15 cellular contexts compared by ENCODE assay signal in the genomic region with DNA sequence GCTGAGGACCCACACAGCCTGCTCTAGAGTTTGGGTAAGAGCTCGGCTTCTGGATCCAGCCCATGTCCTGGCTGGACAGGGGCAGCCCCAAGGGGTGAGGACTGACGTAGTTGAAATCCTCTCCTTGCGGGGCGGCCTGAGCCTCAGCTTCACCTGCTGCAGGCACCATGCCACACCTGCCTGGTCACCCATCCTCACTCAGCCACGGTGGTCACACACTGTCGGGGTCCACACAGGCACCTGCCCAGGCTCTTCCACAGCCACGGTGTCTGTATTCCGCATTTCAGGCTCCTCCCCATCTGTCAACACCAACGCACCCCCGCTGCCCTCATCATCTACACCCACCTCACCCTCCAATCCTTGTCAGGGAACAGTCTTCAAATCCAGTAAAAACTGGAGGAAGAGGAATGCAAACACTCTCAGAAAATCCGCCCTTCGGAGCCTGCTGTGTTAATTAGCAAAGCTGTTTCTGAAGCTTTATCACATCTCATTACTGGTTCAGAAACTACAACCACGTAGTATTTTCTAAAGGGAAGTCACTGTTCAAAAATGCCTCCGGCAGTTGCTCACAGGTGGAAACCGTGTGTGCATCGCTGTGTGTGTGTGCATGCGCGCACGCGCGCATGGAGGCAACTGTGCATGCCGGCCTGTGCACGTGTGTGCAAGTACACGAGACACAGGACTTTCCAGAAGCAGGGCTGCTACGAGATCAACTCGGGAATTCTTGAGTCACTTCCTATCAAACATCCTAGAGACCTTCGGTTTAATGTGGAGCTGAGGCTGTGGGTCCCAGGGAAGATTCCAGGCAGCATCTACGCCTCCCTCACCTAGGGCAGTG. TPM values are rescaled to one million over a fixed set of nuclear protein-coding genes. Genes with fewer than 3 reads are reported as not detected.
A peak's percentile ranks its signal among the peaks of the same experiment; 100 is the strongest.
DNase-seq lines count a peak whose midpoint lies in the region; ATAC-seq, FAIRE-seq and TF ChIP-seq lines count a peak whose summit lies in the region.
"Had no signal": no experiment of that assay in that cellular context is flagged by ENCODE, and none has a peak within 500 bp of the region (broad histone marks: within the 10 kb centered on the region; RNA-seq: fewer than 3 reads in every experiment).

No MANE protein-coding gene starts in this region.

- H3K4me3 Mint-ChIP-seq in activated CD8-positive, alpha-beta T cell treated with anti-CD3 and anti-CD28 coated beads for 36 hours = no peak overlapping the region

- no peak overlapping the region for H3K9ac ChIP-seq in kidney (ENCODE audit: low read length in 2 of 2)

- no peak overlapping the region for H3K27ac ChIP-seq in kidney (ENCODE audit: low read depth in 2 of 2, low read length in 2 of 2)
- peak overlapping the region; percentile 43 to 85 (median 61) for H3K27ac ChIP-seq in gastrocnemius medialis
- H3K27ac ChIP-seq in transverse colon = no peak overlapping the region
- H3K27ac ChIP-seq in foreskin keratinocyte = no peak overlapping the region
- H3K27ac ChIP-seq: cardiac muscle cell, epithelial cell of prostate, ovary, tibial artery had no signal

- POLR2A ChIA-PET in activated CD8-positive, alpha-beta T cell treated with anti-CD3 and anti-CD28 coated beads for 36 hours (lab: Charles Lee) = interaction anchor here (0.8 to 1.0 kb wide), 2 partner anchors 73 to 75 kb away, joined by 3 read pairs; no protein-coding TSS in a partner anchor

- no peak for TF ChIP-seq EP300 in transverse colon (IDR thresholded peaks at IDR 0.05; ENCODE audit: low read depth)

- no peak for ATAC-seq in activated CD8-positive, alpha-beta T cell treated with anti-CD3 and anti-CD28 coated beads for 36 hours
- peak in 1 of 2 donors; percentile 3 for ATAC-seq in gastrocnemius medialis
- no peak for ATAC-seq in foreskin keratinocyte

- intact Hi-C loops in activated CD8-positive, alpha-beta T cell treated with anti-CD3 and anti-CD28 coated beads for 36 hours (cut with micrococcal nuclease) = no loop called here
- intact Hi-C loops in kidney (cut with DNase I) = no loop called here
- intact Hi-C loops in gastrocnemius medialis (cut with DNase I; ENCODE audit: low total_unique reads) = loop anchor here (5.0 kb wide), 1 partner anchor 34 kb away; no protein-coding TSS in a partner anchor
- intact Hi-C loops in transverse colon (cut with DNase I; ENCODE audit: low total_unique reads) = loop anchor here (1.0 kb wide), 1 partner anchor 32 kb away; no protein-coding TSS in a partner anchor

- no peaks in the 10 kb centered on the region for H3K9me3 ChIP-seq in kidney (ENCODE audit: control insufficient read depth in 1 of 2, low read length in 2 of 2)
- no peaks in the 10 kb centered on the region for H3K9me3 ChIP-seq in gastrocnemius medialis
- no peaks in the 10 kb centered on the region for H3K9me3 ChIP-seq in transverse colon
- H3K9me3 ChIP-seq: ovary, tibial artery had no signal

- H3K9me3 Mint-ChIP-seq in activated CD8-positive, alpha-beta T cell treated with anti-CD3 and anti-CD28 coated beads for 36 hours = peaks cover 3% of the 10 kb centered on the region

- TF ChIP-seq POLR2A in gastrocnemius medialis (IDR thresholded peaks at IDR 0.05) = no peak
- no peak for TF ChIP-seq POLR2A in transverse colon (IDR thresholded peaks at IDR 0.05)

- H3K4me1 Mint-ChIP-seq in activated CD8-positive, alpha-beta T cell treated with anti-CD3 and anti-CD28 coated beads for 36 hours (ENCODE audit: low read depth) = peaks cover 35% of the 10 kb centered on the region

- 93 to 96% methylated on average over 9 to 26 of the region's 28 CpGs for WGBS in transverse colon (ENCODE audit: low coverage in 1 of 2), 2 donors

- H3K4me1 ChIP-seq in kidney (ENCODE audit: control insufficient read depth in 1 of 2, insufficient read depth in 1 of 2, low read depth in 1 of 2, low read length in 2 of 2) = no peaks in the 10 kb centered on the region
- peaks cover 21 to 23% of the 10 kb centered on the region in 2 donors for H3K4me1 ChIP-seq in gastrocnemius medialis
- no peaks in the 10 kb centered on the region for H3K4me1 ChIP-seq in transverse colon
- no peaks in the 10 kb centered on the region for H3K4me1 ChIP-seq in foreskin keratinocyte
- H3K4me1 ChIP-seq: tibial artery had no signal

- H3K27ac Mint-ChIP-seq in activated CD8-positive, alpha-beta T cell treated with anti-CD3 and anti-CD28 coated beads for 36 hours = peak overlapping the region; percentile 88

- CTCF ChIA-PET in activated CD8-positive, alpha-beta T cell treated with anti-CD3 and anti-CD28 coated beads for 36 hours (lab: Charles Lee) = interaction anchor here (0.9 to 1.3 kb wide), 2 partner anchors 71 to 118 kb away, joined by 3 read pairs; no protein-coding TSS in a partner anchor

- FAIRE-seq in kidney (lab: Jason Lieb, UNC) = no peak
- FAIRE-seq: HTR-8/SVneo had no signal

- peaks cover 50% of the 10 kb centered on the region for H3K36me3 Mint-ChIP-seq in activated CD8-positive, alpha-beta T cell treated with anti-CD3 and anti-CD28 coated beads for 36 hours (ENCODE audit: low read depth)

- no peaks in the 10 kb centered on the region for H3K27me3 Mint-ChIP-seq in activated CD8-positive, alpha-beta T cell treated with anti-CD3 and anti-CD28 coated beads for 36 hours

- in situ Hi-C loops in gastrocnemius medialis (cut with MboI; ENCODE audit: low sequenced_read_pairs in 4 of 4) (no loop called here), transverse colon (cut with MboI; ENCODE audit: low pct_ligation_motif_present in 1 of 4, low pct_unique_long_range_greater_than_20kb in 1 of 4, low sequenced_read_pairs in 3 of 4) (no loop called here)

- no peak for TF ChIP-seq CTCF in activated CD8-positive, alpha-beta T cell treated with anti-CD3 and anti-CD28 coated beads for 36 hours (IDR thresholded peaks at IDR 0.05)
- TF ChIP-seq CTCF in kidney (IDR thresholded peaks at IDR 0.05; ENCODE audit: borderline replicate concordance, extremely low read depth, insufficient read depth) (no peak), gastrocnemius medialis (IDR thresholded peaks at IDR 0.05 in 4 of 5, conservative IDR thresholded peaks at IDR 0.05 in 1 of 5) (no peak), transverse colon (IDR thresholded peaks at IDR 0.05) (no peak), foreskin keratinocyte (conservative IDR thresholded peaks at IDR 0.05) (no peak)

- H3K27me3 ChIP-seq in gastrocnemius medialis (no peaks in the 10 kb centered on the region), transverse colon (no peaks in the 10 kb centered on the region), foreskin keratinocyte (no peaks in the 10 kb centered on the region)
- H3K27me3 ChIP-seq: cardiac muscle cell, ovary, tibial artery had no signal

- peaks cover 11 to 17% of the 10 kb centered on the region in 2 donors for H3K36me3 ChIP-seq in kidney (ENCODE audit: control insufficient read depth in 1 of 2, insufficient read depth in 2 of 2, low read length in 2 of 2)
- peaks cover 0 to 16% of the 10 kb centered on the region in 2 donors for H3K36me3 ChIP-seq in gastrocnemius medialis
- H3K36me3 ChIP-seq in transverse colon = peaks cover 0 to 10% (median 0%) of the 10 kb centered on the region in 4 donors
- H3K36me3 ChIP-seq: cardiac muscle cell, ovary had no signal

- H3K4me3 ChIP-seq in kidney (ENCODE audit: low read length in 2 of 2) = no peak overlapping the region
- H3K4me3 ChIP-seq in gastrocnemius medialis = no peak overlapping the region
- H3K4me3 ChIP-seq in transverse colon = no peak overlapping the region
- H3K4me3 ChIP-seq: cardiac muscle cell, ovary, tibial artery had no signal

- peak; percentile 52 for DNase-seq in activated CD8-positive, alpha-beta memory T cell treated with anti-CD3 and anti-CD28 coated beads for 24 hours
- no peak for DNase-seq in activated CD8-positive, alpha-beta memory T cell treated with anti-CD3 and anti-CD28 coated beads, Interleukin-2, amount 50 U/mL, for 4 hours
- no peak for DNase-seq in activated CD8-positive, alpha-beta T cell treated with anti-CD3 and anti-CD28 coated beads for 36 hours
- DNase-seq in kidney (peak; percentile 62), gastrocnemius medialis (peak in 1 of 2 donors; percentile 8), NCI-H128 (lab: John Stamatoyannopoulos, UW; ENCODE audit: unreplicated experiment) (no peak), transverse colon (no peak), foreskin keratinocyte (no peak)
- DNase-seq: Calu3, left ventricle myocardium superior had no signal

RNA-seq across cellular contexts. Expression of gene SLC66A2, which starts 38.2 kb away (rescaled TPM):
- 10 to 100 TPM; 28.2 to 29.7 TPM for total RNA-seq in activated CD8-positive, alpha-beta T cell treated with anti-CD3 and anti-CD28 coated beads for 36 hours
- total RNA-seq in kidney (45.5 TPM), gastrocnemius medialis (100 to 1,000 TPM in 2 of 4 donors, 10 to 100 TPM in 2; 43.3 to 121 (median 107) TPM), transverse colon (100 to 1,000 TPM in 2 of 4 donors, 10 to 100 TPM in 2; 56.5 to 183 (median 92.9) TPM), foreskin keratinocyte (32.7 and 33.7 TPM in 2 replicates)
- polyA plus RNA-seq in kidney (ENCODE audit: insufficient read depth, low read depth, low replicate concordance) (41.9 TPM), foreskin keratinocyte (35.1 and 36.7 TPM in 2 replicates)

RNA-seq across cellular contexts. Expression of gene HSBP1L1, which starts 51.2 kb away (rescaled TPM):
- total RNA-seq in activated CD8-positive, alpha-beta T cell treated with anti-CD3 and anti-CD28 coated beads for 36 hours = 1 to 10 TPM; 5.1 TPM
- total RNA-seq in kidney (26.0 TPM), gastrocnemius medialis (10 to 100 TPM in 1 of 4 donors, 1 to 10 TPM in 2, under 1 TPM in 1; 0.94 to 13.4 (median 6.9) TPM), transverse colon (100 to 1,000 TPM in 2 of 4 donors, 10 to 100 TPM in 2; 48.4 to 211 (median 109) TPM), foreskin keratinocyte (23.9 and 26.1 TPM in 2 replicates)
- polyA plus RNA-seq in kidney (ENCODE audit: insufficient read depth, low read depth, low replicate concordance) (43.6 TPM), foreskin keratinocyte (28.2 and 32.0 TPM in 2 replicates)

Comparison
In these comparisons a context has a peak if more than half of its experiments do, and no peak if none do; other contexts are left out.
1. DNase-seq: peak in activated CD8-positive, alpha-beta memory T cell treated with anti-CD3 and anti-CD28 coated beads for 24 hours (single experiment) and kidney (single experiment); none in activated CD8-positive, alpha-beta memory T cell treated with anti-CD3 and anti-CD28 coated beads, Interleukin-2, amount 50 U/mL, for 4 hours (single experiment), activated CD8-positive, alpha-beta T cell treated with anti-CD3 and anti-CD28 coated beads for 36 hours (single experiment), NCI-H128 (single experiment), transverse colon (single experiment) and foreskin keratinocyte (0 of 2).
2. H3K27ac ChIP-seq: peak in gastrocnemius medialis (4 of 4); none in kidney (0 of 2), transverse colon (0 of 4) and foreskin keratinocyte (single experiment).
3. intact Hi-C loops: an anchor here in gastrocnemius medialis (5.0 kb wide) and transverse colon (1.0 kb wide); none called in activated CD8-positive, alpha-beta T cell treated with anti-CD3 and anti-CD28 coated beads for 36 hours and kidney.